16 cellular contexts compared by ENCODE assay signal in genomic region chr1:245168090-245168489, GRCh38. TPM values are rescaled to one million over a fixed set of nuclear protein-coding genes. Genes with fewer than 3 reads are reported as not detected.
A peak's percentile ranks its signal among the peaks of the same experiment; 100 is the strongest.
DNase-seq lines count a peak whose midpoint lies in the region; ATAC-seq and TF ChIP-seq lines count a peak whose summit lies in the region.
"Had no signal": no experiment of that assay in that cellular context is flagged by ENCODE, and none has a peak within 500 bp of the region (broad histone marks: within the 10 kb centered on the region; RNA-seq: fewer than 3 reads in every experiment).

No MANE protein-coding gene starts in this region.

- no peak for TF ChIP-seq POLR2A in lower leg skin (IDR thresholded peaks at IDR 0.05)

- no peaks in the 10 kb centered on the region for H3K9me3 Mint-ChIP-seq in central memory CD8-positive, alpha-beta T cell
- H3K9me3 Mint-ChIP-seq: activated naive CD8-positive, alpha-beta T cell treated with anti-CD3 and anti-CD28 coated beads, Interleukin-2, amount 10 ng/mL, durations not matched to agents 7 days and 5 days; stimulated activated effector memory CD8-positive, alpha-beta T cell treated with anti-CD3 and anti-CD28 coated beads, Interleukin-12 subunit alpha, Interleukin-12 subunit beta, amount 100 ng/mL, for 72 hours had no signal

- DNase-seq in Ammon's horn (ENCODE audit: low spot score): peak; percentile 50
- peak; percentile 87 for DNase-seq in NCI-H146 treated with DMSO at 0.1 percent for 48 hours (lab: John Stamatoyannopoulos, UW; ENCODE audit: unreplicated experiment)
- no peak for DNase-seq in central memory CD8-positive, alpha-beta T cell (ENCODE audit: low spot score in 2 of 2)
- DNase-seq in lower leg skin (ENCODE audit: low spot score in 2 of 2): peak; percentile 30 to 89
- DNase-seq in LoVo (ENCODE audit: low spot score): no peak
- DNase-seq: activated CD4-positive, alpha-beta T cell treated with anti-CD3 and anti-CD28 coated beads for 36 hours; activated naive CD8-positive, alpha-beta T cell treated with anti-CD3 and anti-CD28 coated beads, Interleukin-2, amount 10 ng/mL, durations not matched to agents 7 days and 5 days; GDM1; naive B cell; NCI-H1105 treated with DMSO at 0.1 percent for 48 hours; NCI-H226; stimulated activated CD4-positive, alpha-beta T cell treated with anti-CD3 and anti-CD28 coated beads, Interleukin-4, amount 100 ng/mL, for 1 hour had no signal

- no peak for TF ChIP-seq CTCF in lower leg skin (IDR thresholded peaks at IDR 0.05)

- 60% methylated on average over 13 of the region's 13 CpGs for WGBS in lower leg skin, 2 donors

- peaks cover 82% of the 10 kb centered on the region for H3K27me3 Mint-ChIP-seq in central memory CD8-positive, alpha-beta T cell

- no peak overlapping the region for H3K4me3 Mint-ChIP-seq in central memory CD8-positive, alpha-beta T cell
- H3K4me3 Mint-ChIP-seq: activated CD4-positive, alpha-beta T cell treated with anti-CD3 and anti-CD28 coated beads for 36 hours; activated naive CD8-positive, alpha-beta T cell treated with anti-CD3 and anti-CD28 coated beads, Interleukin-2, amount 10 ng/mL, durations not matched to agents 7 days and 5 days; stimulated activated effector memory CD8-positive, alpha-beta T cell treated with anti-CD3 and anti-CD28 coated beads, Interleukin-12 subunit alpha, Interleukin-12 subunit beta, amount 100 ng/mL, for 72 hours had no signal

- intact Hi-C loops in lower leg skin (cut with DNase I; ENCODE audit: low total_unique reads): no loop called here

- peak; percentile 28 for ATAC-seq in central memory CD8-positive, alpha-beta T cell (replicated peaks; ENCODE audit: extremely low read depth, poor library complexity, severe bottlenecking)
- ATAC-seq in GM19467 (IDR thresholded peaks at IDR 0.05; ENCODE audit: unreplicated experiment) (no peak), HG02885 (IDR thresholded peaks at IDR 0.05; ENCODE audit: poor library complexity, unreplicated experiment) (no peak), GM21360 (IDR thresholded peaks at IDR 0.05; ENCODE audit: unreplicated experiment) (no peak)
- ATAC-seq: activated CD4-positive, alpha-beta T cell treated with anti-CD3 and anti-CD28 coated beads for 36 hours; stimulated activated effector memory CD8-positive, alpha-beta T cell treated with anti-CD3 and anti-CD28 coated beads, Interleukin-12 subunit alpha, Interleukin-12 subunit beta, amount 100 ng/mL, for 72 hours had no signal

- H3K36me3 Mint-ChIP-seq in central memory CD8-positive, alpha-beta T cell (ENCODE audit: insufficient read depth): no peaks in the 10 kb centered on the region
- H3K36me3 Mint-ChIP-seq: activated naive CD8-positive, alpha-beta T cell treated with anti-CD3 and anti-CD28 coated beads, Interleukin-2, amount 10 ng/mL, durations not matched to agents 7 days and 5 days; stimulated activated effector memory CD8-positive, alpha-beta T cell treated with anti-CD3 and anti-CD28 coated beads, Interleukin-12 subunit alpha, Interleukin-12 subunit beta, amount 100 ng/mL, for 72 hours had no signal

- no peak overlapping the region for H3K4me3 ChIP-seq in lower leg skin (ENCODE audit: low read depth, poor library complexity, severe bottlenecking)

- H3K4me1 Mint-ChIP-seq in central memory CD8-positive, alpha-beta T cell: no peaks in the 10 kb centered on the region
- H3K4me1 Mint-ChIP-seq: stimulated activated effector memory CD8-positive, alpha-beta T cell treated with anti-CD3 and anti-CD28 coated beads, Interleukin-12 subunit alpha, Interleukin-12 subunit beta, amount 100 ng/mL, for 72 hours had no signal

- H3K27ac Mint-ChIP-seq in central memory CD8-positive, alpha-beta T cell (ENCODE audit: low read depth): no peak overlapping the region
- H3K27ac Mint-ChIP-seq: activated CD4-positive, alpha-beta T cell treated with anti-CD3 and anti-CD28 coated beads for 36 hours; activated naive CD8-positive, alpha-beta T cell treated with anti-CD3 and anti-CD28 coated beads, Interleukin-2, amount 10 ng/mL, durations not matched to agents 7 days and 5 days; stimulated activated effector memory CD8-positive, alpha-beta T cell treated with anti-CD3 and anti-CD28 coated beads, Interleukin-12 subunit alpha, Interleukin-12 subunit beta, amount 100 ng/mL, for 72 hours had no signal

RNA-seq across cellular contexts. Expression of gene KIF26B, which starts 13.3 kb away (rescaled TPM):
- 1 to 10 TPM; 3.9 to 6.6 (median 5.7) TPM for total RNA-seq in lower leg skin

Comparison
In these comparisons a context has a peak if more than half of its experiments do, and no peak if none do; other contexts are left out.
1. DNase-seq: peak in Ammon's horn (single experiment), NCI-H146 treated with DMSO at 0.1 percent for 48 hours (single experiment) and lower leg skin (2 of 2); none in central memory CD8-positive, alpha-beta T cell (0 of 2) and LoVo (single experiment).